21 cellular contexts compared by ENCODE assay signal in the genomic region with DNA sequence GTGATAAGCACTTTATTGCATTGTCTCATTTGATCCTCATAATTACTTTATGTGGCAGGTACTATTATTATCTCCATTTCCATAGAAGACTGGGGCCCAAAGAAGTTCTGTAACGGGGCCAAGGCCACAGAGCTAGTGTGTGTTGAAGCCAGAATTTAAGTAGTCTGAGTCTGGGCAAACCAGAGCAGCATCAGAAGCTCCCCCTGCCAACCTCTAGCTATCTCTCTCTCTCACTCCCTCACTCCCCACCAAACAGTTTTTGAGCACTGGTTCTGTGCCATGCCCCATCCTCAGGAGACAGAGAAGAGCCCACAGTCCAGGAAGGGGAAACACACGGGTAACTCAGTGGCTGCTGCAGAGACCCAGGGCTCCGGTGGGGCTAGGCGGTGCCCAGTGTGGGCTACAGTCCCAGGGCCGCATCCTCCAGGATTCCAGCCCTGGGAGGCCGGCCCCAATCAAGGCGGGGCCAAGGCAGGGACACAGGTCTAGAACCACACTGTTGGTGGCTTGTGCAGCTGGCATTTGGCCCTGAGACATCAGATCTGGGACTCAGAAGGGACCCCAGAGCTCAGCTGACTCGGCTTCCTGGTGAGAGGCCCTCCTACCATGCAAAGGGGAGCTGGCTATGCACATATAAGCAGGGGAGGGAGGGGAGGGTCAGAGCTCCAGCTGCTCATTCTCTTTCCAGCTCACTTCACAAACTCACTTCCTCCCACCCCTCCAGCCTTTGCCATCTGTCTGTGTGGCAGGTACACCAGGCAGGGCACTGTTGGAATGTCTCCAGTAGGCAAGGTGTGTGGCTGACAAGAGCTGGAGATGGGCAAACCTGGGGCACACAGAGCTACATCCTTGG. TPM values are rescaled to one million over a fixed set of nuclear protein-coding genes. Genes with fewer than 3 reads are reported as not detected.
DNase-seq lines count a peak whose midpoint lies in the region; ATAC-seq and TF ChIP-seq lines count a peak whose summit lies in the region.
"Had no signal": no experiment of that assay in that cellular context is flagged by ENCODE, and none has a peak within 500 bp of the region (broad histone marks: within the 10 kb centered on the region; RNA-seq: fewer than 3 reads in every experiment).

No MANE protein-coding gene starts in this region.

- ATAC-seq in activated naive CD8-positive, alpha-beta T cell treated with anti-CD3 and anti-CD28 coated beads, Interleukin-2, amount 10 ng/mL, durations not matched to agents 7 days and 5 days (ENCODE audit: low read depth) = peak; percentile 18
- no peak for ATAC-seq in activated naive CD8-positive, alpha-beta T cell treated with anti-CD3 and anti-CD28 coated beads, Interleukin-2, amount 50 U/mL, for 24 hours
- no peak for ATAC-seq in HG03097 (IDR thresholded peaks at IDR 0.05; ENCODE audit: low FRiP score, unreplicated experiment)
- ATAC-seq in HG02852 (IDR thresholded peaks at IDR 0.05; ENCODE audit: unreplicated experiment) = no peak
- ATAC-seq: sciatic nerve had no signal

- no peaks in the 10 kb centered on the region for H3K9me3 Mint-ChIP-seq in activated naive CD8-positive, alpha-beta T cell treated with anti-CD3 and anti-CD28 coated beads, Interleukin-2, amount 10 ng/mL, durations not matched to agents 7 days and 5 days
- H3K9me3 Mint-ChIP-seq in activated naive CD8-positive, alpha-beta T cell treated with anti-CD3 and anti-CD28 coated beads, Interleukin-2, amount 50 U/mL, for 24 hours = no peaks in the 10 kb centered on the region
- H3K9me3 Mint-ChIP-seq in neural crest cell = no peaks in the 10 kb centered on the region
- H3K9me3 Mint-ChIP-seq: activated T-helper 2 cell treated with anti-CD3 and anti-CD28 coated beads, Interferon-gamma antibody, Interleukin-2, Interleukin-4, amounts not matched to agents 10 μg/mL and 5 μg/mL and 100 μg/mL, durations not matched to agents 14 hours and 24 hours and 36 hours; CD14-positive monocyte; T-helper 2 cell treated with Interferon-gamma antibody and Interleukin-4, amounts not matched to agents 5 μg/mL and 100 μg/mL, for 36 hours had no signal

- no peaks in the 10 kb centered on the region for H3K36me3 Mint-ChIP-seq in activated naive CD8-positive, alpha-beta T cell treated with anti-CD3 and anti-CD28 coated beads, Interleukin-2, amount 10 ng/mL, durations not matched to agents 7 days and 5 days
- H3K36me3 Mint-ChIP-seq in activated naive CD8-positive, alpha-beta T cell treated with anti-CD3 and anti-CD28 coated beads, Interleukin-2, amount 50 U/mL, for 24 hours (ENCODE audit: low read depth) = no peaks in the 10 kb centered on the region
- H3K36me3 Mint-ChIP-seq in neural crest cell (ENCODE audit: low read depth) = no peaks in the 10 kb centered on the region
- H3K36me3 Mint-ChIP-seq: CD14-positive monocyte had no signal

- H3K27ac Mint-ChIP-seq in activated naive CD8-positive, alpha-beta T cell treated with anti-CD3 and anti-CD28 coated beads, Interleukin-2, amount 10 ng/mL, durations not matched to agents 7 days and 5 days = no peak overlapping the region
- no peak overlapping the region for H3K27ac Mint-ChIP-seq in activated naive CD8-positive, alpha-beta T cell treated with anti-CD3 and anti-CD28 coated beads, Interleukin-2, amount 50 U/mL, for 24 hours
- peak overlapping the region; percentile 30 for H3K27ac Mint-ChIP-seq in neural crest cell (ENCODE audit: unreplicated experiment)
- H3K27ac Mint-ChIP-seq: activated T-helper 2 cell treated with anti-CD3 and anti-CD28 coated beads, Interferon-gamma antibody, Interleukin-2, Interleukin-4, amounts not matched to agents 10 μg/mL and 5 μg/mL and 100 μg/mL, durations not matched to agents 14 hours and 24 hours and 36 hours; CD14-positive monocyte; T-helper 2 cell treated with Interferon-gamma antibody and Interleukin-4, amounts not matched to agents 5 μg/mL and 100 μg/mL, for 36 hours had no signal

- no peak for DNase-seq in activated naive CD8-positive, alpha-beta T cell treated with anti-CD3 and anti-CD28 coated beads, Interleukin-2, amount 10 ng/mL, durations not matched to agents 7 days and 5 days
- DNase-seq in activated naive CD8-positive, alpha-beta T cell treated with anti-CD3 and anti-CD28 coated beads, Interleukin-2, amount 50 U/mL, for 24 hours = no peak
- DNase-seq in NCI-H1694 (lab: John Stamatoyannopoulos, UW) (peak; percentile 55), WERI-Rb-1 (peak; percentile 36), neural crest cell (ENCODE audit: low read depth, low spot score) (no peak)
- no peak for DNase-seq in stimulated activated CD4-positive, alpha-beta T cell treated with anti-CD3 and anti-CD28 coated beads, Interleukin-1b, Interleukin-23, amount 100 ng/mL, for 48 hours
- DNase-seq: activated CD4-positive, CD25-positive, alpha-beta regulatory T cell treated with anti-CD3 and anti-CD28 coated beads, Interleukin-2, amount 50 U/mL, for 72 hours; foreskin melanocyte; HCEC 1CT; KBM-7; NCI-H1048; stimulated activated CD4-positive, alpha-beta T cell treated with anti-CD3 and anti-CD28 coated beads, Interleukin-2, amount 100 ng/mL, for 24 hours had no signal

- H3K4me1 Mint-ChIP-seq in activated naive CD8-positive, alpha-beta T cell treated with anti-CD3 and anti-CD28 coated beads, Interleukin-2, amount 10 ng/mL, durations not matched to agents 7 days and 5 days = peaks cover 1% of the 10 kb centered on the region
- no peaks in the 10 kb centered on the region for H3K4me1 Mint-ChIP-seq in activated naive CD8-positive, alpha-beta T cell treated with anti-CD3 and anti-CD28 coated beads, Interleukin-2, amount 50 U/mL, for 24 hours
- peaks cover 24% of the 10 kb centered on the region for H3K4me1 Mint-ChIP-seq in neural crest cell
- H3K4me1 Mint-ChIP-seq: CD14-positive monocyte had no signal

- H3K4me3 Mint-ChIP-seq in activated naive CD8-positive, alpha-beta T cell treated with anti-CD3 and anti-CD28 coated beads, Interleukin-2, amount 10 ng/mL, durations not matched to agents 7 days and 5 days = no peak overlapping the region
- H3K4me3 Mint-ChIP-seq in activated naive CD8-positive, alpha-beta T cell treated with anti-CD3 and anti-CD28 coated beads, Interleukin-2, amount 50 U/mL, for 24 hours = no peak overlapping the region
- no peak overlapping the region for H3K4me3 Mint-ChIP-seq in neural crest cell
- H3K4me3 Mint-ChIP-seq: T-helper 2 cell treated with Interferon-gamma antibody and Interleukin-4, amounts not matched to agents 5 μg/mL and 100 μg/mL, for 36 hours had no signal

- H3K4me3 ChIP-seq in WERI-Rb-1 (ENCODE audit: low read depth, low read length) = no peak overlapping the region
- H3K4me3 ChIP-seq: breast epithelium, dorsolateral prefrontal cortex, SJSA1 had no signal

- POLR2A ChIA-PET in activated naive CD8-positive, alpha-beta T cell treated with anti-CD3 and anti-CD28 coated beads, Interleukin-2, amount 10 ng/mL, durations not matched to agents 7 days and 5 days (lab: Charles Lee) = no interaction called here

- peak overlapping the region; percentile 27; the same call in 1 of the 2 replicates for H3K27ac ChIP-seq in WERI-Rb-1
- H3K27ac ChIP-seq: breast epithelium, SJSA1 had no signal

- no peak for TF ChIP-seq CTCF in WERI-Rb-1 (IDR thresholded peaks at IDR 0.05; ENCODE audit: low read depth, low read length)
- no peak for TF ChIP-seq CTCF in neural crest cell (conservative IDR thresholded peaks at IDR 0.05)

- no peaks in the 10 kb centered on the region for H3K27me3 ChIP-seq in WERI-Rb-1 (ENCODE audit: insufficient read depth, low read depth, severe bottlenecking)
- H3K27me3 ChIP-seq: breast epithelium, SJSA1 had no signal

- no peaks in the 10 kb centered on the region for H3K36me3 ChIP-seq in WERI-Rb-1
- H3K36me3 ChIP-seq: breast epithelium had no signal

- H3K9me3 ChIP-seq in WERI-Rb-1 (ENCODE audit: severe bottlenecking) = no peaks in the 10 kb centered on the region
- H3K9me3 ChIP-seq: breast epithelium, SJSA1 had no signal

- peaks cover 10% of the 10 kb centered on the region for H3K27me3 Mint-ChIP-seq in activated naive CD8-positive, alpha-beta T cell treated with anti-CD3 and anti-CD28 coated beads, Interleukin-2, amount 10 ng/mL, durations not matched to agents 7 days and 5 days
- peaks cover 7% of the 10 kb centered on the region for H3K27me3 Mint-ChIP-seq in activated naive CD8-positive, alpha-beta T cell treated with anti-CD3 and anti-CD28 coated beads, Interleukin-2, amount 50 U/mL, for 24 hours
- no peaks in the 10 kb centered on the region for H3K27me3 Mint-ChIP-seq in neural crest cell (ENCODE audit: low read depth)

RNA-seq across cellular contexts. Expression of gene COL13A1, which starts 34.4 kb away (rescaled TPM):
- total RNA-seq in activated naive CD8-positive, alpha-beta T cell treated with anti-CD3 and anti-CD28 coated beads, Interleukin-2, amount 10 ng/mL, durations not matched to agents 7 days and 5 days = not detected
- 8.1 and 9.5 TPM in 2 replicates for total RNA-seq in neural crest cell
- total RNA-seq: activated T-helper 2 cell treated with anti-CD3 and anti-CD28 coated beads, Interferon-gamma antibody, Interleukin-2, Interleukin-4, amounts not matched to agents 10 μg/mL and 5 μg/mL and 100 μg/mL, durations not matched to agents 14 hours and 24 hours and 36 hours had no signal

Comparison
In these comparisons a context has a peak if more than half of its experiments do, and no peak if none do; other contexts are left out.
1. DNase-seq: peak in NCI-H1694 (single experiment) and WERI-Rb-1 (single experiment); none in activated naive CD8-positive, alpha-beta T cell treated with anti-CD3 and anti-CD28 coated beads, Interleukin-2, amount 10 ng/mL, durations not matched to agents 7 days and 5 days (single experiment), activated naive CD8-positive, alpha-beta T cell treated with anti-CD3 and anti-CD28 coated beads, Interleukin-2, amount 50 U/mL, for 24 hours (single experiment), neural crest cell (single experiment) and stimulated activated CD4-positive, alpha-beta T cell treated with anti-CD3 and anti-CD28 coated beads, Interleukin-1b, Interleukin-23, amount 100 ng/mL, for 48 hours (single experiment).